In the genomic region with DNA sequence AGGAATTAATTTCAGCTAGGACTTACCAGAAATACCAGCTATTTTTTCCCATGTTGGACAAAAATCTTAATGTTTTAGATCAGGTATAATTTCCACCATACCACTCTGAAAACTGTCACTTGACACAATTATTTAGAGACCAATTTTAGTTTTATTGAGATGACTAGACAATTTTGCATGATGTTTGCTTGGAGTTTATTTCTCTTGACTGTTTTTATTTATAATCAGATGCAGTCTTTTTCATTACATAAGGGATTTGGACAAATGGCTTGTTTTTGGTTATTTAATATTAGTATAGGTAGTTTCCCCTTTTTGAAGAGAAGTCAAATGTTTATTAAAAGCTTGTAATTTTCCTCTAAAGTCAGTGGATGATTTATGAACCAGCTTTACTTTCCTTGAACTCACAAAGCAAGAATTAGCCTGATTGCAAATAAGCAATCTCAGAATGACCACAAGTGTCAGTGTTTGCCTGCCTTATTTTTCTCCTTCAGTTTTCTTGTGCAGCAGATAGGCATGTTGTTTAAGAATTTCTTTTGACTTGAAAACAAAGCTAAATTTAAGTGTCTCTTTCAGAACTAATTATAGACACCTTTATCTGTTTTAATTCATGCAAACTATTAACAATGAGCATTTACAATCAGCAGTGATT, we compare ENCODE assay signal across 9 cellular contexts. TPM values are rescaled to one million over a fixed set of nuclear protein-coding genes. Genes with fewer than 3 reads are reported as not detected.
A peak's percentile ranks its signal among the peaks of the same experiment; 100 is the strongest.
DNase-seq lines count a peak whose midpoint lies in the region; ATAC-seq, FAIRE-seq and TF ChIP-seq lines count a peak whose summit lies in the region.
"Had no signal": no experiment of that assay in that cellular context is flagged by ENCODE, and none has a peak within 500 bp of the region (broad histone marks: within the 10 kb centered on the region; RNA-seq: fewer than 3 reads in every experiment).

No MANE protein-coding gene starts in this region.

- peak overlapping the region; percentile 4; the same call in 1 of the 2 replicates for H3K4me2 ChIP-seq in KMS-11
- no peak overlapping the region for H3K4me2 ChIP-seq in H1 (ENCODE audit: insufficient read depth in 1 of 2, low read depth in 2 of 2, low read length in 2 of 2)

- H2BK15ac ChIP-seq in H1 (ENCODE audit: low read length): no peak overlapping the region

- no peak overlapping the region for H2BK5ac ChIP-seq in H1 (ENCODE audit: low read depth, low read length)

- no peak overlapping the region for H4K8ac ChIP-seq in H1 (ENCODE audit: extremely low read depth, insufficient read depth, low read length)

- no peak overlapping the region for H3K14ac ChIP-seq in H1 (ENCODE audit: insufficient read length)

- CTCF ChIA-PET in H1 (lab: Charles Lee; ENCODE audit: partially characterized antibody): interaction anchor here (0.7 to 2.6 kb wide), 3 partner anchors 9 to 86 kb away, joined by 3 to 10 read pairs (median 3); no protein-coding TSS in a partner anchor

- no peak overlapping the region for H3K4ac ChIP-seq in H1 (replicated peaks; ENCODE audit: insufficient read length, low read depth, low read length)

- H2BK20ac ChIP-seq in H1 (ENCODE audit: low read length): no peak overlapping the region

- H4K20me1 ChIP-seq in KMS-11 (ENCODE audit: insufficient read depth): no peaks in the 10 kb centered on the region
- peaks cover 3 to 4% of the 10 kb centered on the region in 2 experiments for H4K20me1 ChIP-seq in H1 (replicated peaks in 1 of 2; ENCODE audit: control insufficient read depth in 1 of 2, insufficient read depth in 2 of 2, low read length in 2 of 2)

- peaks cover 5 to 9% of the 10 kb centered on the region in 2 donors for H3K36me3 Mint-ChIP-seq in activated T-cell treated with anti-CD3 and anti-CD28 coated beads, Interleukin-2, amount 50 U/mL, for 72 hours (ENCODE audit: insufficient read depth in 2 of 2)

- DNase-seq in GM10266 (ENCODE audit: extremely low spot score): no peak
- no peak for DNase-seq in H1 (ENCODE audit: low read depth in 1 of 2, low spot score in 2 of 2)
- DNase-seq in pancreas: no peak
- DNase-seq in NCI-H2227 treated with DMSO at 0.1 percent for 48 hours (lab: John Stamatoyannopoulos, UW): no peak
- DNase-seq in activated T-cell treated with anti-CD3 and anti-CD28 coated beads, Interleukin-2, amount 50 U/mL, for 72 hours: no peak
- no peak for DNase-seq in activated T-cell treated with anti-CD3 and anti-CD28 coated beads for 4 hours

- intact Hi-C loops in pancreas (cut with DNase I): no loop called here

- H3K23me2 ChIP-seq in H1 (ENCODE audit: low read depth, low read length): no peaks in the 10 kb centered on the region

- H3K56ac ChIP-seq in H1 (replicated peaks; ENCODE audit: insufficient read length, low read depth, low read length): no peak overlapping the region

- H3K23ac ChIP-seq in H1 (ENCODE audit: insufficient read length): no peak overlapping the region

- TF ChIP-seq POLR2A in H1 (IDR thresholded peaks at IDR 0.05; ENCODE audit: control extremely low read depth in 1 of 2, low read depth in 2 of 2, low read length in 2 of 2): no peak

- POLR2A ChIA-PET in H1 (lab: Charles Lee; ENCODE audit: partially characterized antibody): no interaction called here

- H3K9me3 ChIP-seq in H1 (ENCODE audit: insufficient read depth in 2 of 2, low read depth in 1 of 2, low read length in 1 of 2) (peaks cover 14 to 15% of the 10 kb centered on the region in 2 experiments), pancreas (no peaks in the 10 kb centered on the region)

- FAIRE-seq in H1 (lab: Jason Lieb, UNC) (no peak), pancreas (lab: Jason Lieb, UNC) (no peak)

- H4K5ac ChIP-seq in H1 (ENCODE audit: insufficient read length, low read depth, low read length): no peak overlapping the region

- H3K4me1 ChIP-seq in KMS-11 (ENCODE audit: low read depth, poor library complexity, severe bottlenecking) (peaks cover 22% of the 10 kb centered on the region), H1 (replicated peaks in 1 of 4; ENCODE audit: control insufficient read depth in 3 of 4, insufficient read depth in 4 of 4, low read length in 3 of 4) (no peaks in the 10 kb centered on the region; a peak in 1 of 7 replicates), pancreas (peaks cover 8 to 28% (median 9%) of the 10 kb centered on the region in 3 donors)

- no peak for TF ChIP-seq EP300 in H1 (IDR thresholded peaks at IDR 0.05; ENCODE audit: borderline replicate concordance in 1 of 2, low read depth in 2 of 2, low read length in 2 of 2)

- H2AK5ac ChIP-seq in H1 (ENCODE audit: low read depth, low read length): no peak overlapping the region

- H3K4me3 Mint-ChIP-seq in activated T-cell treated with anti-CD3 and anti-CD28 coated beads, Interleukin-2, amount 50 U/mL, for 72 hours: no peak overlapping the region

- TF ChIP-seq RAD21 in H1 (IDR thresholded peaks at IDR 0.05 in 1 of 2, conservative IDR thresholded peaks at IDR 0.05 in 1 of 2; ENCODE audit: low read depth in 2 of 2, low read length in 2 of 2): peak; percentile 15 to 20; a peak in 2 of 4 replicates

- no peaks in the 10 kb centered on the region for H3K27me3 Mint-ChIP-seq in activated T-cell treated with anti-CD3 and anti-CD28 coated beads, Interleukin-2, amount 50 U/mL, for 72 hours (ENCODE audit: low read depth)

- no peak overlapping the region for H3K9ac ChIP-seq in KMS-11
- H3K9ac ChIP-seq in H1 (replicated peaks in 1 of 4; ENCODE audit: extremely low read depth in 1 of 4, low read depth in 3 of 4, low read length in 3 of 4): no peak overlapping the region

- H2AFZ ChIP-seq in KMS-11 (ENCODE audit: low read depth) (no peak overlapping the region), H1 (ENCODE audit: low read length) (no peak overlapping the region)

- H3K27ac ChIP-seq in KMS-11 (peak overlapping the region; percentile 1; the same call in 1 of the 2 replicates), H1 (ENCODE audit: low read depth, low read length) (no peak overlapping the region), pancreas (no peak overlapping the region)

- H3K18ac ChIP-seq in H1 (ENCODE audit: extremely low read depth, low read length): no peak overlapping the region

- H3K4me1 Mint-ChIP-seq in activated T-cell treated with anti-CD3 and anti-CD28 coated beads, Interleukin-2, amount 50 U/mL, for 72 hours (ENCODE audit: low read depth): peaks cover 22% of the 10 kb centered on the region

- H3K79me2 ChIP-seq in KMS-11 (ENCODE audit: insufficient read depth, low read depth) (peaks cover 18% of the 10 kb centered on the region; the same call in 1 of the 2 replicates), H1 (ENCODE audit: control insufficient read depth in 1 of 2, insufficient read depth in 2 of 2, low read length in 2 of 2) (peaks cover 0 to 77% of the 10 kb centered on the region in 2 experiments; a peak in 3 of 4 replicates)

- H3K4me3 ChIP-seq in KMS-11 (IDR thresholded peaks at IDR 0.05; ENCODE audit: insufficient read depth, low read depth, low read length): no peak overlapping the region
- no peak overlapping the region for H3K4me3 ChIP-seq in H1 (ENCODE audit: extremely low read depth in 1 of 4, insufficient read depth in 2 of 4, low read depth in 3 of 4, low read length in 4 of 4)
- no peak overlapping the region for H3K4me3 ChIP-seq in pancreas

- no peak overlapping the region for H2BK120ac ChIP-seq in H1 (replicated peaks; ENCODE audit: low read depth, low read length)

- no peak overlapping the region for H3K27ac Mint-ChIP-seq in activated T-cell treated with anti-CD3 and anti-CD28 coated beads, Interleukin-2, amount 50 U/mL, for 72 hours

- peak in 3 of 4 donors; percentile 49 to 50 (median 49) for ATAC-seq in pancreas
- ATAC-seq in activated T-cell treated with anti-CD3 and anti-CD28 coated beads, Interleukin-2, amount 50 U/mL, for 72 hours (replicated peaks in 1 of 2): no peak
- ATAC-seq in GM21737 (IDR thresholded peaks at IDR 0.05; ENCODE audit: unreplicated experiment): no peak

- H3K79me1 ChIP-seq in H1 (ENCODE audit: low read depth, low read length): no peaks in the 10 kb centered on the region

- no peaks in the 10 kb centered on the region for H3K9me3 Mint-ChIP-seq in activated T-cell treated with anti-CD3 and anti-CD28 coated beads, Interleukin-2, amount 50 U/mL, for 72 hours

- TF ChIP-seq CTCF in GM10266 (IDR thresholded peaks at IDR 0.05; ENCODE audit: control insufficient read depth, insufficient read depth, low read depth, missing control alignments): peak; percentile 15
- TF ChIP-seq CTCF in KMS-11 (conservative IDR thresholded peaks at IDR 0.05; ENCODE audit: low read depth, low read length): peak; percentile 68
- no peak for TF ChIP-seq CTCF in H1 (IDR thresholded peaks at IDR 0.05; ENCODE audit: control extremely low read depth in 1 of 3, insufficient read depth in 1 of 3, low read depth in 1 of 3, low read length in 3 of 3)
- no peak for TF ChIP-seq CTCF in pancreas (IDR thresholded peaks at IDR 0.05)

- H3K27me3 ChIP-seq in KMS-11 (ENCODE audit: insufficient read depth, low read depth) (no peaks in the 10 kb centered on the region), H1 (replicated peaks in 1 of 4; ENCODE audit: control insufficient read depth in 3 of 4, extremely low read depth in 1 of 4, insufficient read depth in 3 of 4, low read length in 3 of 4) (no peaks in the 10 kb centered on the region), pancreas (no peaks in the 10 kb centered on the region)

- H3K36me3 ChIP-seq in KMS-11 (ENCODE audit: insufficient read depth) (no peaks in the 10 kb centered on the region), H1 (ENCODE audit: control insufficient read depth in 2 of 4, insufficient read depth in 4 of 4, low read length in 3 of 4) (peaks cover 0 to 15% (median 7%) of the 10 kb centered on the region in 4 experiments; a peak in 2 of 8 replicates), pancreas (no peaks in the 10 kb centered on the region)

- no peak overlapping the region for H2BK12ac ChIP-seq in H1 (ENCODE audit: low read depth, low read length)

- no peak overlapping the region for H4K91ac ChIP-seq in H1 (replicated peaks; ENCODE audit: insufficient read length, low read length)

TF ChIP-seq in H1, 55 proteins besides CTCF, POLR2A, EP300 and RAD21 (continues in another document):
- TF ChIP-seq RFX5 (IDR thresholded peaks at IDR 0.05; ENCODE audit: borderline replicate concordance, low read depth, low read length): no peak
- no peak for TF ChIP-seq POLR2AphosphoS5 (IDR thresholded peaks at IDR 0.05; ENCODE audit: low read depth, low read length)
- TF ChIP-seq ASH2L (IDR thresholded peaks at IDR 0.05; ENCODE audit: low read length): no peak

RNA-seq across cellular contexts. Expression of a gene that starts 3.8 kb away (rescaled TPM):
- not detected in 2 replicates for total RNA-seq in H1 (2021; fragmentation: NEBNext Ultra II Directional; extraction: Animal tissue kit (Norgen Biotek cat#: 25700))
- polyA plus RNA-seq in H1 (2011; rRNA removed): not detected in 2 replicates
- polyA plus RNA-seq in H1 (2011; cell fraction: cytosol; rRNA removed): not detected
- polyA plus RNA-seq in H1 (2011; cell fraction: nucleus; rRNA removed): not detected
- not detected in 4 replicates for polyA plus RNA-seq in H1 (2012, experiment 1 of 2)
- not detected for polyA plus RNA-seq in H1 (2012, experiment 2 of 2)
- polyA plus RNA-seq in H1 (2013, experiment 1 of 2): not detected
- not detected for polyA plus RNA-seq in H1 (2013, experiment 2 of 2)
- not detected in 2 replicates for polyA minus RNA-seq in H1 (2011; rRNA and poly(A)+ RNA removed)
- not detected for polyA minus RNA-seq in H1 (2011; cell fraction: cytosol; rRNA and poly(A)+ RNA removed)
- not detected for polyA minus RNA-seq in H1 (2011; cell fraction: nucleus; rRNA and poly(A)+ RNA removed)
- total RNA-seq in pancreas: under 1 TPM; 0.20 to 0.76 (median 0.34) TPM
- polyA plus RNA-seq in pancreas: under 1 TPM; 0.27 to 0.99 TPM
- under 1 TPM; 0.07 to 0.10 TPM for total RNA-seq in activated T-cell treated with anti-CD3 and anti-CD28 coated beads, Interleukin-2, amount 50 U/mL, for 72 hours
- total RNA-seq: mesenteric fat pad had no signal

Comparison
In these comparisons a context has a peak if more than half of its experiments do, and no peak if none do; other contexts are left out.
1. CTCF ChIP-seq: peak in GM10266 (single experiment) and KMS-11 (single experiment); none in H1 (0 of 3) and pancreas (0 of 4).
2. ATAC-seq: peak in pancreas (3 of 4); none in activated T-cell treated with anti-CD3 and anti-CD28 coated beads, Interleukin-2, amount 50 U/mL, for 72 hours (0 of 2) and GM21737 (single experiment).